Comparison of ENCODE assay signal across 8 cellular contexts in the genomic region with DNA sequence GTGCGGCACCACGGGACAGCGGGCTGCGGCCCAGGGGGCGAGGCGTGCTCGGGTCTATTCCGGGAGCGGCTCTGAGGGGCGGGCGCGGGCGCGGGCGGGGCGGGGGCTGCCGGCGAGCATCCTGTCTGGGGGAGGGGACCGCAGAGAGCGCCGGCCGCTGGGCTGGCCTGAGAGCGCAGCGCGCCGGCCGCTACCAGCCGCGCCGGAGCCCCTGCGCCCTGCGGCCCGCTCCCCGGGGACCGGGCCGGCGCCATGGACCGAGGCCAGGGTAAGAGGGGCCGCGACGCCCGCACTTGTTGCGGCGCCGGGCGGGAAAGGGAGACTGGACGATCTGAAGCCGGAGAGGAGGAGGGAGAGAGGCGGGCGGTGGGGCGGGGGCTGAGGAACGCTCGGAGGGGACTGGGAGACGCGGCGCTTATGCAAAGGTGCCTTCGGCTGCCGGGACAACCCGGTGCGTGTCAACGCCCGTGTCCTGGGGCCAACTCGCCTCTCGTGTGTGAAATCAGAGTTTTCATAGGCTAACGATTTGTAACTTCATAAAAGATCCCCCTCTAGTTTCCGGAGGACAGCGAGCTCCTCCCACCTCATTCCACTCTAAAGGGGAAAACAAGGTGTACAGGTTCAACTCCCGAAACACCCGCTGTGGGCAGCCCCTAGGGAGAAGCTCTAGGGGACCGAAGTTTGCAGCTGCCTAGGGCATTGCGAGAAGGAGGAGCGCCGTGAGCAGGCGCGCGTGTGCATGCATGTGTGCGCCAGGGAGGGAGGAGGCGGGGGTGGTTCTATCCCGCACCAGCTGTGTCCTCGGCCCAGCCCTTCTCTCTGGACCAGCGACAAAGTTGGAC. TPM values are rescaled to one million over a fixed set of nuclear protein-coding genes. Genes with fewer than 3 reads are reported as not detected.
DNase-seq lines count a peak whose midpoint lies in the region; ATAC-seq and TF ChIP-seq lines count a peak whose summit lies in the region.

TSS of gene AFAP1L1 (plus strand) at position 143 of the 842 bp plus-strand sequence. CDS start at position 253, 110 bp downstream.

- H3K9me3 ChIP-seq in muscle layer of colon (ENCODE audit: low read length) = no peaks in the 10 kb centered on the region
- peaks cover 0 to 16% (median 0%) of the 10 kb centered on the region in 4 donors for H3K9me3 ChIP-seq in tibial nerve

- H3K27me3 ChIP-seq in muscle layer of colon (ENCODE audit: control insufficient read depth in 1 of 2, insufficient read depth in 2 of 2, low read length in 2 of 2) (no peaks in the 10 kb centered on the region), tibial nerve (no peaks in the 10 kb centered on the region)

- H3K36me3 Mint-ChIP-seq in activated T-helper 2 cell treated with anti-CD3 and anti-CD28 coated beads, Interferon-gamma antibody, Interleukin-2, Interleukin-4, amounts not matched to agents 10 μg/mL and 5 μg/mL and 100 μg/mL, durations not matched to agents 14 hours and 24 hours and 36 hours (ENCODE audit: low read depth) = no peaks in the 10 kb centered on the region

- ATAC-seq in HG03378 (IDR thresholded peaks at IDR 0.05; ENCODE audit: unreplicated experiment) (no peak), GM21528 (IDR thresholded peaks at IDR 0.05; ENCODE audit: low FRiP score, unreplicated experiment) (no peak)

- H3K4me3 Mint-ChIP-seq in activated T-helper 2 cell treated with anti-CD3 and anti-CD28 coated beads, Interferon-gamma antibody, Interleukin-2, Interleukin-4, amounts not matched to agents 10 μg/mL and 5 μg/mL and 100 μg/mL, durations not matched to agents 14 hours and 24 hours and 36 hours (ENCODE audit: low read depth) = peak within 1 kb of the TSS; percentile 80

- TF ChIP-seq CTCF in fibroblast of the aortic adventitia (IDR thresholded peaks at IDR 0.05; ENCODE audit: insufficient read depth, low read length) (no peak), tibial nerve (IDR thresholded peaks at IDR 0.05) (peak in 1 of 5 experiments; percentile 5)

- intact Hi-C loops in activated T-helper 2 cell treated with anti-CD3 and anti-CD28 coated beads, Interferon-gamma antibody, Interleukin-2, Interleukin-4, amounts not matched to agents 10 μg/mL and 5 μg/mL and 100 μg/mL, durations not matched to agents 14 hours and 24 hours and 36 hours (cut with micrococcal nuclease) = no loop called here

- TF ChIP-seq POLR2A in tibial nerve (IDR thresholded peaks at IDR 0.05) = peak; percentile 35 to 37

- peaks cover 56% of the 10 kb centered on the region for H3K27me3 Mint-ChIP-seq in activated T-helper 2 cell treated with anti-CD3 and anti-CD28 coated beads, Interferon-gamma antibody, Interleukin-2, Interleukin-4, amounts not matched to agents 10 μg/mL and 5 μg/mL and 100 μg/mL, durations not matched to agents 14 hours and 24 hours and 36 hours (ENCODE audit: low read depth)

- peaks cover 7% of the 10 kb centered on the region for H3K4me1 Mint-ChIP-seq in activated T-helper 2 cell treated with anti-CD3 and anti-CD28 coated beads, Interferon-gamma antibody, Interleukin-2, Interleukin-4, amounts not matched to agents 10 μg/mL and 5 μg/mL and 100 μg/mL, durations not matched to agents 14 hours and 24 hours and 36 hours (ENCODE audit: low read depth)

- no peak within 1 kb of the TSS for H3K9ac ChIP-seq in muscle layer of colon (ENCODE audit: low read length)

- H3K27ac ChIP-seq in muscle layer of colon (ENCODE audit: low read depth, low read length) = no peak within 1 kb of the TSS
- H3K27ac ChIP-seq in tibial nerve = peak within 1 kb of the TSS; percentile 78 to 91 (median 80)

- TF ChIP-seq EP300 in tibial nerve (IDR thresholded peaks at IDR 0.05) = peak in 1 of 2 donors; percentile 84

- 1% methylated on average over 47 to 56 of the region's 81 CpGs for WGBS in tibial nerve, 2 donors

- DNase-seq in EH (ENCODE audit: low read depth) (peak; percentile 63), LHCN-M2 (ENCODE audit: low read depth) (peak; percentile 58), fibroblast of the aortic adventitia (ENCODE audit: low read depth) (peak; percentile 28), tibial nerve (ENCODE audit: low spot score in 2 of 2) (peak; percentile 61 to 69)
- DNase-seq in activated T-helper 2 cell treated with anti-CD3 and anti-CD28 coated beads, Interferon-gamma antibody, Interleukin-2, Interleukin-4, amounts not matched to agents 10 μg/mL and 5 μg/mL and 100 μg/mL, durations not matched to agents 14 hours and 24 hours and 36 hours (ENCODE audit: low spot score) = no peak

- H3K4me3 ChIP-seq in fibroblast of the aortic adventitia (ENCODE audit: low read depth, low read length) = peak within 1 kb of the TSS; percentile 69
- H3K4me3 ChIP-seq in muscle layer of colon (ENCODE audit: low read depth in 1 of 2, low read length in 2 of 2) = peak within 1 kb of the TSS; percentile 40 to 63
- peak within 1 kb of the TSS; percentile 49 to 80 (median 63) for H3K4me3 ChIP-seq in tibial nerve

- H3K36me3 ChIP-seq in muscle layer of colon (ENCODE audit: insufficient read depth, low read length) (no peaks in the 10 kb centered on the region), tibial nerve (no peaks in the 10 kb centered on the region)

- H3K9me3 Mint-ChIP-seq in activated T-helper 2 cell treated with anti-CD3 and anti-CD28 coated beads, Interferon-gamma antibody, Interleukin-2, Interleukin-4, amounts not matched to agents 10 μg/mL and 5 μg/mL and 100 μg/mL, durations not matched to agents 14 hours and 24 hours and 36 hours = no peaks in the 10 kb centered on the region

- no peaks in the 10 kb centered on the region for H3K4me1 ChIP-seq in muscle layer of colon (ENCODE audit: insufficient read depth, low read length)
- H3K4me1 ChIP-seq in tibial nerve = peaks cover 0 to 32% (median 6%) of the 10 kb centered on the region in 4 donors

- no peak within 1 kb of the TSS for H3K27ac Mint-ChIP-seq in activated T-helper 2 cell treated with anti-CD3 and anti-CD28 coated beads, Interferon-gamma antibody, Interleukin-2, Interleukin-4, amounts not matched to agents 10 μg/mL and 5 μg/mL and 100 μg/mL, durations not matched to agents 14 hours and 24 hours and 36 hours

RNA-seq across cellular contexts. Expression of gene AFAP1L1, which starts in this region (rescaled TPM):
- total RNA-seq in LHCN-M2 (2014; rRNA removed) (5.9 and 6.4 TPM in 2 replicates), fibroblast of the aortic adventitia (ENCODE audit: low replicate concordance) (2.3 and 10.8 TPM in 2 replicates), tibial nerve (10 to 100 TPM; 40.8 to 93.5 (median 91.6) TPM)
- polyA plus RNA-seq in LHCN-M2 (2012) = 9.2 TPM
- not detected in 2 replicates for total RNA-seq in activated T-helper 2 cell treated with anti-CD3 and anti-CD28 coated beads, Interferon-gamma antibody, Interleukin-2, Interleukin-4, amounts not matched to agents 10 μg/mL and 5 μg/mL and 100 μg/mL, durations not matched to agents 14 hours and 24 hours and 36 hours
